24 cellular contexts compared by ENCODE assay signal in genomic region chr18:5444269-5444668, GRCh38.
"Had no signal": no experiment of that assay in that cellular context is flagged by ENCODE, and none has a peak within 500 bp of the region (broad histone marks: within the 10 kb centered on the region; RNA-seq: fewer than 3 reads in every experiment).

No MANE protein-coding gene starts in this region.

- H3K27me3 ChIP-seq: heart left ventricle, left lung, right lobe of liver, transverse colon had no signal

- H3K36me3 ChIP-seq: heart left ventricle, left lung, right lobe of liver, transverse colon, WERI-Rb-1 had no signal

- ATAC-seq: activated CD8-positive, alpha-beta memory T cell treated with anti-CD3 and anti-CD28 coated beads, Interleukin-2, amount 10 ng/mL, durations not matched to agents 7 days and 5 days; activated CD8-positive, alpha-beta T cell treated with anti-CD3 and anti-CD28 coated beads for 36 hours; heart left ventricle; left lung; naive thymus-derived CD4-positive, alpha-beta T cell; right lobe of liver; T-cell had no signal

- DNase-seq: activated CD4-positive, alpha-beta T cell treated with anti-CD3 and anti-CD28 coated beads, Interleukin-2, amount 10 ng/mL, durations not matched to agents 7 days and 5 days; activated CD4-positive, CD25-positive, alpha-beta regulatory T cell treated with anti-CD3 and anti-CD28 coated beads, Interleukin-2, amount 50 U/mL, for 72 hours; activated CD8-positive, alpha-beta memory T cell treated with anti-CD3 and anti-CD28 coated beads, Interleukin-2, amount 10 ng/mL, durations not matched to agents 7 days and 5 days; activated CD8-positive, alpha-beta T cell treated with anti-CD3 and anti-CD28 coated beads for 36 hours; activated gamma-delta T cell treated with Interleukin-2 at 50 U/mL for 16 hours; activated T-cell treated with anti-CD3 and anti-CD28 coated beads for 4 hours; aorta; central memory CD4-positive, alpha-beta T cell; effector memory CD4-positive, alpha-beta T cell; heart left ventricle; kidney; left lung; naive thymus-derived CD4-positive, alpha-beta T cell; occipital lobe; posterior cingulate gyrus; right lobe of liver; stimulated activated CD4-positive, alpha-beta T cell treated with anti-CD3 and anti-CD28 coated beads, Interleukin-2, amount 100 ng/mL, for 24 hours; T-cell; transverse colon; WERI-Rb-1 had no signal

- H3K4me1 ChIP-seq: right lobe of liver, transverse colon had no signal

- H3K4me3 ChIP-seq: heart left ventricle, left lung, right lobe of liver, skin epidermis, transverse colon had no signal

- H3K27ac ChIP-seq: heart left ventricle, left lung, right lobe of liver, skin epidermis, transverse colon, WERI-Rb-1 had no signal

- H3K9me3 ChIP-seq: heart left ventricle, left lung, right lobe of liver, transverse colon had no signal

- FAIRE-seq: frontal cortex, kidney, TTC549, urothelium cell line had no signal
